ENCODE assay signal across 21 cellular contexts in genomic region chr17:1010086-1010450, GRCh38. TPM values are rescaled to one million over a fixed set of nuclear protein-coding genes. Genes with fewer than 3 reads are reported as not detected.
DNase-seq lines count a peak whose midpoint lies in the region; ATAC-seq and TF ChIP-seq lines count a peak whose summit lies in the region.
"Had no signal": no experiment of that assay in that cellular context is flagged by ENCODE, and none has a peak within 500 bp of the region (broad histone marks: within the 10 kb centered on the region; RNA-seq: fewer than 3 reads in every experiment).

No MANE protein-coding gene starts in this region.

- intact Hi-C loops in esophagus muscularis mucosa (cut with DNase I): no loop called here

- CTCF ChIA-PET in RWPE1 (lab: Yijun Ruan, JAX): no interaction called here

- H3K9ac ChIP-seq in BLaER1: no peak overlapping the region; the same call in 1 of the 2 replicates
- H3K9ac ChIP-seq: GM23248 had no signal

- no peaks in the 10 kb centered on the region for H3K27me3 ChIP-seq in BLaER1
- H3K27me3 ChIP-seq in esophagus muscularis mucosa: no peaks in the 10 kb centered on the region
- H3K27me3 ChIP-seq in suprapubic skin: no peaks in the 10 kb centered on the region
- H3K27me3 ChIP-seq: MG63, Peyer's patch had no signal

- 89% methylated on average over 10 of the region's 10 CpGs for WGBS in esophagus muscularis mucosa
- WGBS in suprapubic skin: 90% methylated on average over 2 of the region's 10 CpGs

- H3K36me3 ChIP-seq in BLaER1 (peaks cover 43% of the 10 kb centered on the region), esophagus muscularis mucosa (peaks cover 37 to 78% (median 66%) of the 10 kb centered on the region in 4 donors), suprapubic skin (peaks cover 71% of the 10 kb centered on the region)

- TF ChIP-seq CTCF in RWPE1 (conservative IDR thresholded peaks at IDR 0.05; ENCODE audit: low read depth) (no peak), esophagus muscularis mucosa (IDR thresholded peaks at IDR 0.05) (no peak), suprapubic skin (IDR thresholded peaks at IDR 0.05) (no peak)

- H4K20me1 ChIP-seq in BLaER1: peaks cover 23% of the 10 kb centered on the region

- DNase-seq in RWPE1 (ENCODE audit: low spot score) (no peak), esophagus muscularis mucosa (ENCODE audit: extremely low spot score) (no peak), suprapubic skin (ENCODE audit: low spot score in 2 of 2) (no peak), SIG-M5 (lab: John Stamatoyannopoulos, UW) (no peak), NCI-H1436 (lab: John Stamatoyannopoulos, UW) (no peak)
- DNase-seq: Calu3; CD8-positive, alpha-beta T cell; GF-D8; GM23248; HCEC 1CT; Kasumi-1; MG63; NCI-H1092; NCI-H146; NCI-H2081; NCI-H2171 treated with DMSO at 0.1 percent for 48 hours; Peyer's patch; SHP77 treated with DMSO at 0.1 percent for 48 hours had no signal

- TF ChIP-seq POLR2A in esophagus muscularis mucosa (IDR thresholded peaks at IDR 0.05; ENCODE audit: low read depth) (no peak), suprapubic skin (IDR thresholded peaks at IDR 0.05) (no peak)

- peak overlapping the region; percentile 50 for H3K4me2 ChIP-seq in BLaER1
- H3K4me2 ChIP-seq: A549 had no signal

- POLR2A ChIA-PET in RWPE1 (lab: Yijun Ruan, JAX; ENCODE audit: low non-redundant PET): no interaction called here

- TF ChIP-seq EP300 in esophagus muscularis mucosa (IDR thresholded peaks at IDR 0.05) (no peak), suprapubic skin (IDR thresholded peaks at IDR 0.05) (no peak)

- H3K27ac ChIP-seq in BLaER1 (0 out of 2 replicates have a peak overlapping the region, but pooled peaks have one; percentile 22), RWPE1 (peak overlapping the region; percentile 49), esophagus muscularis mucosa (replicated peaks in 1 of 4) (peak overlapping the region; percentile 25 to 80 (median 75)), suprapubic skin (peak overlapping the region; percentile 46)
- H3K27ac ChIP-seq: A549, GM23248 had no signal

- no peak for ATAC-seq in GM18909 (IDR thresholded peaks at IDR 0.05; ENCODE audit: poor library complexity, unreplicated experiment)
- ATAC-seq: CD8-positive, alpha-beta T cell had no signal

- H3K9me3 ChIP-seq in BLaER1 (no peaks in the 10 kb centered on the region), esophagus muscularis mucosa (no peaks in the 10 kb centered on the region), suprapubic skin (no peaks in the 10 kb centered on the region)
- H3K9me3 ChIP-seq: A549, MG63, Peyer's patch had no signal

- H3K4me3 ChIP-seq in BLaER1: no peak overlapping the region
- no peak overlapping the region for H3K4me3 ChIP-seq in esophagus muscularis mucosa
- H3K4me3 ChIP-seq in suprapubic skin: no peak overlapping the region
- H3K4me3 ChIP-seq: A549, GM23248, MG63, Peyer's patch had no signal

- peaks cover 87% of the 10 kb centered on the region for H3K4me1 ChIP-seq in BLaER1
- H3K4me1 ChIP-seq in esophagus muscularis mucosa: peaks cover 33 to 57% (median 52%) of the 10 kb centered on the region in 4 donors
- peaks cover 40% of the 10 kb centered on the region for H3K4me1 ChIP-seq in suprapubic skin
- H3K4me1 ChIP-seq: A549 had no signal

RNA-seq across cellular contexts. Expression of gene TIMM22, which starts 13.1 kb away (rescaled TPM):
- 10 to 100 TPM; 14.1 to 17.9 (median 15.8) TPM for total RNA-seq in esophagus muscularis mucosa
- total RNA-seq in suprapubic skin: 10 to 100 TPM; 11.6 to 12.9 (median 12.6) TPM

RNA-seq across cellular contexts. Expression of gene NXN, which starts 30.5 kb away (rescaled TPM):
- total RNA-seq in esophagus muscularis mucosa (10 to 100 TPM; 37.0 to 65.6 (median 49.8) TPM), suprapubic skin (10 to 100 TPM; 18.9 to 47.2 (median 33.4) TPM)

Comparison
In these comparisons a context has a peak if more than half of its experiments do, and no peak if none do; other contexts are left out.
1. H3K27ac ChIP-seq: peak in every context shown above with its lines; median percentile 75 in esophagus muscularis mucosa; 49 in RWPE1; 46 in suprapubic skin; 22 in BLaER1.